ENCODE assay signal across 28 cellular contexts in the genomic region with DNA sequence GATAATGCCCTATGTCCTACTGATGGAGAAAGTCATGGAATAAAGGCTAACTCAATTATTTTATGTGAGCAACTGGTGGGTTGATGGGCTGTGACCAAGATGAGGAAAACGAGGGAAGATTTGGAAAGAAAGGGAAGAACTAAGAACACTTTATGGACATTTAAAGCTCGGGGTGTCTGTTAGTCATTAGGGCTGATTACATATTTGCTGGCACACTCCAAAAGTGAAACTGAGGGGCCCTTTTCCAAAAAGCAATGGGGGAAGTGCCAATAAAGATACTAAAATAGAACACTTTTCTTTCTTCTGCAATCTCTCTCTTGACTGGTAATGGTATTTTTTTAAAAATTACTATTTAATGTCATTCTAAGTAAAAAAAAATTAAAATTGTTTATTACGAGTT.
"Had no signal": no experiment of that assay in that cellular context is flagged by ENCODE, and none has a peak within 500 bp of the region (broad histone marks: within the 10 kb centered on the region; RNA-seq: fewer than 3 reads in every experiment).

No MANE protein-coding gene starts in this region.

- H3K27me3 ChIP-seq: gastrocnemius medialis, pancreas, suprapubic skin, tibial artery, upper lobe of right lung had no signal

- DNase-seq: activated CD4-positive, alpha-beta memory T cell treated with anti-CD3 and anti-CD28 coated beads, Interleukin-2, amount 10 ng/mL, durations not matched to agents 7 days and 5 days; activated CD4-positive, alpha-beta T cell treated with anti-CD3 and anti-CD28 coated beads for 1 hour; activated CD4-positive, alpha-beta T cell treated with anti-CD3 and anti-CD28 coated beads, Interleukin-2, amount 10 ng/mL, durations not matched to agents 7 days and 5 days; activated CD8-positive, alpha-beta memory T cell treated with anti-CD3 and anti-CD28 coated beads, Interleukin-2, amount 50 U/mL, for 48 hours; activated gamma-delta T cell; activated naive CD4-positive, alpha-beta T cell treated with anti-CD3 and anti-CD28 coated beads, Interleukin-2, amount 10 ng/mL, durations not matched to agents 7 days and 5 days; activated naive CD8-positive, alpha-beta T cell treated with anti-CD3 and anti-CD28 coated beads, Interleukin-2, amount 10 ng/mL, durations not matched to agents 7 days and 5 days; activated T-cell treated with anti-CD3 and anti-CD28 coated beads, Interleukin-2, amount 50 U/mL, for 24 hours; central memory CD4-positive, alpha-beta T cell; endodermal cell; gastrocnemius medialis; hippocampal formation; left colon; midbrain; naive thymus-derived CD4-positive, alpha-beta T cell; pancreas; psoas muscle; stimulated activated CD4-positive, alpha-beta T cell treated with anti-CD3 and anti-CD28 coated beads, Interleukin-1b, Interleukin-23, amount 100 ng/mL, for 48 hours; stimulated activated CD4-positive, alpha-beta T cell treated with anti-CD3 and anti-CD28 coated beads, Interleukin-4, amount 100 ng/mL, for 4 hours; stimulated activated CD8-positive, alpha-beta memory T cell treated with anti-CD3 and anti-CD28 coated beads, Interleukin-4, amount 100 ng/mL, for 48 hours; T-helper 17 cell; T1000; tibial artery; upper lobe of right lung had no signal

- H3K27ac ChIP-seq: gastrocnemius medialis, pancreas, psoas muscle, suprapubic skin, tibial artery, upper lobe of right lung had no signal

- H3K36me3 ChIP-seq: gastrocnemius medialis, pancreas, suprapubic skin, tibial artery, upper lobe of right lung had no signal

- H3K4me1 ChIP-seq: gastrocnemius medialis, pancreas, psoas muscle, suprapubic skin, tibial artery, upper lobe of right lung had no signal

- ATAC-seq: esophagus mucosa; gastrocnemius medialis; left colon; naive thymus-derived CD4-positive, alpha-beta T cell; pancreas; psoas muscle; stimulated activated memory B cell treated with anti-CD40 and anti-IgM and Interleukin-4, amounts not matched to agents 10 μg/mL and 1 μg/mL and 100 μg/mL, for 72 hours; T-helper 17 cell; upper lobe of right lung had no signal

- H3K4me3 ChIP-seq: gastrocnemius medialis, pancreas, psoas muscle, smooth muscle cell, suprapubic skin, tibial artery, upper lobe of right lung had no signal

- H3K9me3 ChIP-seq: gastrocnemius medialis, pancreas, psoas muscle, suprapubic skin, tibial artery, upper lobe of right lung had no signal
